ENCODE assay signal across 10 cellular contexts in the genomic region with DNA sequence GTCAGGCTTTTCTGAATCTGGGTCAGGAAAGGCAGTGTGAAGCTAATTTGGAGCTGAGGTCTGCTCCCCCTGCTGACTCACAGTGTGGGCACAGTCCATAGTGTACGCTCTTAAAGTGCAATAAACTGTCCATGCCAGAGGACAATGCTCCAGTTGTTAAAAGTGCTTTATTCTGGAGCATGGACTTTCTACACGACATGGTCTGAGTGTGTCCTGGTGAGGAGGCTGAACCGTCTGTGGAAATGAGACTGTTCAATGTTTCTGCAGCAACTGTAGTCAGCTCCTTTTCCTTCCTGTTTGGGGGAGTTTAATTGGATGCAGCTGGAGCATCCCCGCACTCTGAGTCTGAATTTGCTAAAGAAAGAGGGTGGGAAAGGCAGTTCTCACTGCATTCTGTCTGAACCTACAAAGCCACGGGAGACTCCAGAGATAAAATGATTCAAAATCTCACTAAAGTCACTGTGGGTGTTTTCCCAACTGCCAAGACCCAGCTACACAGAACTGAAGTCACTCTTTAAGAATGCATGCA.
DNase-seq lines count a peak whose midpoint lies in the region; ATAC-seq, FAIRE-seq and TF ChIP-seq lines count a peak whose summit lies in the region.
"Had no signal": no experiment of that assay in that cellular context is flagged by ENCODE, and none has a peak within 500 bp of the region (broad histone marks: within the 10 kb centered on the region; RNA-seq: fewer than 3 reads in every experiment).

No MANE protein-coding gene starts in this region.

- DNase-seq in heart left ventricle (peak in 1 of 5 donors; percentile 14), small intestine (peak; percentile 58)
- DNase-seq: activated naive CD4-positive, alpha-beta T cell; NCI-H526 treated with DMSO at 0.1 percent for 48 hours had no signal

- H3K36me3 ChIP-seq in HEK293 (ENCODE audit: control insufficient read depth in 2 of 2, insufficient read depth in 1 of 2, low read length in 2 of 2) (no peaks in the 10 kb centered on the region), heart left ventricle (no peaks in the 10 kb centered on the region), small intestine (ENCODE audit: control insufficient read depth in 2 of 2, insufficient read depth in 2 of 2, low read length in 2 of 2) (no peaks in the 10 kb centered on the region)

- H3K27ac ChIP-seq in HEK293 (ENCODE audit: extremely low read depth, low read depth, low read length) = no peak overlapping the region
- H3K27ac ChIP-seq in VCaP = no peak overlapping the region
- peak overlapping the region in 2 of 12 donors; percentile 3 to 15 for H3K27ac ChIP-seq in heart left ventricle
- no peak overlapping the region for H3K27ac ChIP-seq in small intestine (ENCODE audit: low read depth in 1 of 2, low read length in 1 of 2)

- POLR2A ChIA-PET in HEK293 (lab: Yijun Ruan, JAX) = no interaction called here

- WGBS in heart left ventricle, 4 donors = 26 to 50% (median 35%) methylated on average over 5 of the region's 5 CpGs
- WGBS in small intestine, 3 donors = 29 to 38% (median 34%) methylated on average over 5 of the region's 5 CpGs

- H3K27me3 ChIP-seq in heart left ventricle = no peaks in the 10 kb centered on the region
- no peaks in the 10 kb centered on the region for H3K27me3 ChIP-seq in small intestine (ENCODE audit: control insufficient read depth in 2 of 2, insufficient read depth in 2 of 2, low read length in 2 of 2)

- peaks cover 3% of the 10 kb centered on the region; the same call in 1 of the 2 replicates for H3K4me1 ChIP-seq in HEK293 (ENCODE audit: control insufficient read depth, insufficient read depth, low read length)
- peaks cover 0 to 15% (median 7%) of the 10 kb centered on the region in 12 donors for H3K4me1 ChIP-seq in heart left ventricle
- H3K4me1 ChIP-seq in small intestine (ENCODE audit: control insufficient read depth in 2 of 2, insufficient read depth in 1 of 2, low read depth in 1 of 2, low read length in 1 of 2) = peaks cover 7 to 8% of the 10 kb centered on the region in 2 donors

- CTCF ChIA-PET in HEK293 (lab: Yijun Ruan, JAX) = interaction anchor here (0.6 to 1.2 kb wide), 4 partner anchors 9 to 58 kb away, joined by 3 to 7 read pairs (median 4); no protein-coding TSS in a partner anchor

- TF ChIP-seq CTCF in HEK293 (tag by site-specific recombination; IDR thresholded peaks at IDR 0.05) (peak; percentile 38), VCaP (conservative IDR thresholded peaks at IDR 0.05) (0 out of 2 replicates have a peak, but pooled peaks have one; percentile 14), heart left ventricle (IDR thresholded peaks at IDR 0.05) (peak in 4 of 12 donors; percentile 13 to 44 (median 22))

- H3K9me3 ChIP-seq in HEK293 (ENCODE audit: control insufficient read depth, insufficient read depth, low read depth, low read length) (no peaks in the 10 kb centered on the region), heart left ventricle (peaks cover 0 to 8% (median 0%) of the 10 kb centered on the region in 12 donors), small intestine (ENCODE audit: control insufficient read depth, low read depth) (no peaks in the 10 kb centered on the region)

- ATAC-seq in heart left ventricle (peak in 3 of 4 donors; percentile 58 to 78 (median 66)), GM19397 (IDR thresholded peaks at IDR 0.05; ENCODE audit: unreplicated experiment) (no peak), HG02840 (IDR thresholded peaks at IDR 0.05; ENCODE audit: low FRiP score, unreplicated experiment) (no peak), GM19395 (IDR thresholded peaks at IDR 0.05; ENCODE audit: unreplicated experiment) (no peak)

- FAIRE-seq in small intestine (lab: Jason Lieb, UNC) = no peak
- FAIRE-seq: TTC549 had no signal

- intact Hi-C loops in heart left ventricle (cut with DNase I) = no loop called here

- no peak overlapping the region for H3K4me3 ChIP-seq in HEK293 (ENCODE audit: low read depth, low read length)
- H3K4me3 ChIP-seq in heart left ventricle = no peak overlapping the region
- no peak overlapping the region for H3K4me3 ChIP-seq in small intestine (ENCODE audit: low read depth in 1 of 2, low read length in 2 of 2)

- no peak for TF ChIP-seq POLR2A in heart left ventricle (IDR thresholded peaks at IDR 0.05)

TF ChIP-seq in HEK293, 187 proteins besides CTCF, POLR2A, EP300 and RAD21:
- TF ChIP-seq ZNF140 (tag by site-specific recombination; IDR thresholded peaks at IDR 0.05) = no peak
- no peak for TF ChIP-seq ZNF830 (tag by site-specific recombination; IDR thresholded peaks at IDR 0.05; ENCODE audit: low read depth)
- no peak for TF ChIP-seq ZNF510 (tag by site-specific recombination; IDR thresholded peaks at IDR 0.05; ENCODE audit: insufficient replicate concordance)
- no peak for TF ChIP-seq ZNF350 (tag by site-specific recombination; IDR thresholded peaks at IDR 0.05)
- no peak for TF ChIP-seq ZNF791 (tag by site-specific recombination; IDR thresholded peaks at IDR 0.05)
- no peak for TF ChIP-seq GFI1B (tag by site-specific recombination; IDR thresholded peaks at IDR 0.05)

Comparison
In these comparisons a context has a peak if more than half of its experiments do, and no peak if none do; other contexts are left out.
1. ATAC-seq: peak in heart left ventricle (3 of 4); none in GM19397 (single experiment), HG02840 (single experiment) and GM19395 (single experiment).